ENCODE assay signal across 14 cellular contexts in the genomic region with DNA sequence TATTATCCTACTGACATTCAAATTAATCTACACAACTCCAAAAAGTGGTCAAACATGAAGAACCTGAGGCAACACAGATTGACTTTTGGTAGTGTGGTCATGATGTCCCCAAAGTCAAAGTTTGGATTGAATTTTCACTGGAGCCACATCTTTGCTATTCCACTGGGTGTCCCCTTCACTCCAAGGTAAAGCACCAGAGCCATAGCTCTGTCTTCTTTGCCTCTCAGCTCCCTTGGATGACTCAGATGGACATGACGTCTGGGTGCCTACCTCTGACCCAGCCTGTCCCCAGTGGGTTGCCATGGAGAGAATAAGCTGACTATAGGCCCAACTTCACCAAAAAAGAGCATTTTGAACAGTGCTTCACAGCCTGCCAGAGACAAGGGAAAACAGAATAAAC. TPM values are rescaled to one million over a fixed set of nuclear protein-coding genes. Genes with fewer than 3 reads are reported as not detected.
DNase-seq lines count a peak whose midpoint lies in the region; ATAC-seq and TF ChIP-seq lines count a peak whose summit lies in the region.
"Had no signal": no experiment of that assay in that cellular context is flagged by ENCODE, and none has a peak within 500 bp of the region (broad histone marks: within the 10 kb centered on the region; RNA-seq: fewer than 3 reads in every experiment).

No MANE protein-coding gene starts in this region.

- POLR2A ChIA-PET in WTC11 (lab: Charles Lee): interaction anchor here (0.6 to 1.0 kb wide), 2 partner anchors 8 to 36 kb away, joined by 3 to 4 read pairs; no protein-coding TSS in a partner anchor

- DNase-seq in Caki2 (ENCODE audit: low read depth) (peak; percentile 8), HPDE6-E6E7 (ENCODE audit: extremely low spot score) (peak; percentile 12), WTC11 (ENCODE audit: low spot score) (no peak), islet precursor cell (peak; percentile 53), cortex of kidney (lab: John Stamatoyannopoulos, UW) (no peak), occipital lobe (lab: John Stamatoyannopoulos, UW) (no peak), foreskin melanocyte (no peak)
- no peak for DNase-seq in T-helper 2 cell treated with Interferon-gamma antibody and Interleukin-4, amounts not matched to agents 5 μg/mL and 100 μg/mL, for 36 hours (ENCODE audit: low spot score)
- DNase-seq: activated CD8-positive, alpha-beta T cell treated with anti-CD3 and anti-CD28 coated beads, Interleukin-2, amount 10 ng/mL, durations not matched to agents 7 days and 5 days; activated effector memory CD4-positive, alpha-beta T cell treated with Interleukin-2 at 50 U/mL for 16 hours; MM.1S; NCI-H2081 treated with DMSO at 0.1 percent for 48 hours; NK-92 treated with Interleukin-12 subunit alpha and Interleukin-12 subunit beta, amount 100 ng/mL, for 24 hours had no signal

- H3K27me3 Mint-ChIP-seq in WTC11 (ENCODE audit: low read depth): no peaks in the 10 kb centered on the region; the same call in 1 of the 2 replicates
- no peaks in the 10 kb centered on the region for H3K27me3 Mint-ChIP-seq in T-helper 2 cell treated with Interferon-gamma antibody and Interleukin-4, amounts not matched to agents 5 μg/mL and 100 μg/mL, for 36 hours (ENCODE audit: low read depth)

- peaks cover 11% of the 10 kb centered on the region for H3K4me1 Mint-ChIP-seq in WTC11
- no peaks in the 10 kb centered on the region for H3K4me1 Mint-ChIP-seq in T-helper 2 cell treated with Interferon-gamma antibody and Interleukin-4, amounts not matched to agents 5 μg/mL and 100 μg/mL, for 36 hours (ENCODE audit: low read depth)

- peaks cover 4% of the 10 kb centered on the region for H3K36me3 Mint-ChIP-seq in WTC11
- H3K36me3 Mint-ChIP-seq in T-helper 2 cell treated with Interferon-gamma antibody and Interleukin-4, amounts not matched to agents 5 μg/mL and 100 μg/mL, for 36 hours (ENCODE audit: low read depth): no peaks in the 10 kb centered on the region

- no peak for TF ChIP-seq CTCF in WTC11 (IDR thresholded peaks at IDR 0.05)

- in situ Hi-C loops in Caki2 (cut with HindIII; ENCODE audit: low pct_unique_long_range_greater_than_20kb, low sequenced_read_pairs): no loop called here

- H3K9me3 Mint-ChIP-seq in WTC11: peaks cover 3% of the 10 kb centered on the region
- peaks cover 5% of the 10 kb centered on the region for H3K9me3 Mint-ChIP-seq in T-helper 2 cell treated with Interferon-gamma antibody and Interleukin-4, amounts not matched to agents 5 μg/mL and 100 μg/mL, for 36 hours

- CTCF ChIA-PET in WTC11 (lab: Charles Lee): interaction anchor here (0.5 to 1.0 kb wide), 2 partner anchors 10 to 225 kb away, joined by 3 read pairs; no protein-coding TSS in a partner anchor

- peak; percentile 78 for ATAC-seq in WTC11
- ATAC-seq: activated CD8-positive, alpha-beta T cell treated with anti-CD3 and anti-CD28 coated beads, Interleukin-2, amount 10 ng/mL, durations not matched to agents 7 days and 5 days; gastroesophageal sphincter had no signal

- H3K27ac Mint-ChIP-seq in WTC11: no peak overlapping the region
- no peak overlapping the region for H3K27ac Mint-ChIP-seq in T-helper 2 cell treated with Interferon-gamma antibody and Interleukin-4, amounts not matched to agents 5 μg/mL and 100 μg/mL, for 36 hours
- H3K27ac Mint-ChIP-seq: activated CD8-positive, alpha-beta T cell treated with anti-CD3 and anti-CD28 coated beads, Interleukin-2, amount 10 ng/mL, durations not matched to agents 7 days and 5 days had no signal

- no peak overlapping the region for H3K4me3 Mint-ChIP-seq in WTC11
- no peak overlapping the region for H3K4me3 Mint-ChIP-seq in T-helper 2 cell treated with Interferon-gamma antibody and Interleukin-4, amounts not matched to agents 5 μg/mL and 100 μg/mL, for 36 hours
- H3K4me3 Mint-ChIP-seq: activated CD8-positive, alpha-beta T cell treated with anti-CD3 and anti-CD28 coated beads, Interleukin-2, amount 10 ng/mL, durations not matched to agents 7 days and 5 days had no signal

TF ChIP-seq in WTC11, 78 proteins besides CTCF, POLR2A, EP300 and RAD21:
- TF ChIP-seq ESRRA (CRISPR knock-in tag; IDR thresholded peaks at IDR 0.05; ENCODE audit: borderline replicate concordance): no peak
- no peak for TF ChIP-seq GRHL2 (CRISPR knock-in tag; IDR thresholded peaks at IDR 0.05; ENCODE audit: insufficient replicate concordance, severe bottlenecking)
- no peak for TF ChIP-seq ZBTB21 (CRISPR knock-in tag; IDR thresholded peaks at IDR 0.05; ENCODE audit: borderline replicate concordance)
- no peak for TF ChIP-seq TEAD4 (CRISPR knock-in tag; IDR thresholded peaks at IDR 0.05)
TF ChIP-seq in WTC11: peak in this region for 0.

RNA-seq across cellular contexts. Expression of a gene that starts 57.4 kb away (rescaled TPM):
- 7.8 and 11.5 TPM in 2 replicates for total RNA-seq in Caki2 (2014; rRNA removed; shearing (Covaris generic); ENCODE audit: low replicate concordance)
- total RNA-seq in WTC11 (2021) (30.0 to 32.5 TPM (median 31.7 TPM) in 3 replicates), occipital lobe (7.2 TPM)

Comparison
In these comparisons a context has a peak if more than half of its experiments do, and no peak if none do; other contexts are left out.
1. DNase-seq: peak in Caki2 (single experiment), HPDE6-E6E7 (single experiment) and islet precursor cell (single experiment); none in WTC11 (single experiment), cortex of kidney (single experiment), T-helper 2 cell treated with Interferon-gamma antibody and Interleukin-4, amounts not matched to agents 5 μg/mL and 100 μg/mL, for 36 hours (single experiment), occipital lobe (single experiment) and foreskin melanocyte (single experiment).